ENCODE assay signal across 27 cellular contexts in the genomic region with DNA sequence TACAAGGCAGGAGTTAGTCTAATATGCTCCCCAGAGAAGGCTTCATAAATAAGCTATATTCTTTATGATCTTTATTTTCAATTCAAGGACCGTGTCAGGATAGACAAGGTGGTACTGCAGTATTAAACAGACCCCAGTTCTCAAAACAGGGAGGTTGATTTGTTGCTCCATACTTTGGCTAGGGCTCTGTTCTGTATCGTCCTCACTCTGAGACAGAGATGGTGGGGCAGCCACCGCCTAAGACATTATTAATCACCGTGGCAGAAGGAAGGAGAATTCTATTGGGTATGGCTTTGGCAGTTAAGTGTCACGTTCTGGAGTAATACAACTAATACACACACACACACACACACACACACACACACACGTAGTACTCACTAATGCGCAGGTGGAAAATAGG.
"Had no signal": no experiment of that assay in that cellular context is flagged by ENCODE, and none has a peak within 500 bp of the region (broad histone marks: within the 10 kb centered on the region; RNA-seq: fewer than 3 reads in every experiment).

No MANE protein-coding gene starts in this region.

- DNase-seq: activated CD4-positive, alpha-beta T cell treated with anti-CD3 and anti-CD28 coated beads for 48 hours; activated CD4-positive, alpha-beta T cell treated with anti-CD3 and anti-CD28 coated beads, Interleukin-2, amount 50 U/mL, for 4 hours; activated CD4-positive, CD25-positive, alpha-beta regulatory T cell treated with anti-CD3 and anti-CD28 coated beads, Interleukin-2, amount 50 U/mL, for 72 hours; activated CD8-positive, alpha-beta memory T cell treated with anti-CD3 and anti-CD28 coated beads, Interleukin-2, amount 50 U/mL, for 48 hours; activated CD8-positive, alpha-beta T cell treated with anti-CD3 and anti-CD28 coated beads, Interleukin-2, amount 10 ng/mL, durations not matched to agents 7 days and 5 days; activated effector memory CD4-positive, alpha-beta T cell treated with Interleukin-2 at 50 U/mL for 16 hours; activated naive CD4-positive, alpha-beta T cell; activated naive CD8-positive, alpha-beta T cell treated with anti-CD3 and anti-CD28 coated beads, Interleukin-2, amount 50 U/mL, for 24 hours; activated T-cell treated with anti-CD3 and anti-CD28 coated beads, Interleukin-2, amount 50 U/mL, for 24 hours; amniotic stem cell; Karpas-422; MM.1S; NCI-H1105; NCI-H1436 treated with DMSO at 0.1 percent for 48 hours; NCI-H187; NCI-H2081; NCI-H446; NCI-H524 treated with DMSO at 0.1 percent for 48 hours; NCI-H748 treated with DMSO at 0.1 percent for 48 hours; Peyer's patch; SHP77 treated with DMSO at 0.1 percent for 48 hours; T-helper 17 cell; T-helper 9 cell had no signal

- H3K4me3 ChIP-seq: Peyer's patch had no signal

- ATAC-seq: activated CD8-positive, alpha-beta T cell treated with anti-CD3 and anti-CD28 coated beads, Interleukin-2, amount 10 ng/mL, durations not matched to agents 7 days and 5 days; activated naive CD4-positive, alpha-beta T cell treated with anti-CD3 and anti-CD28 coated beads, Interleukin-2, amount 50 U/mL, for 72 hours; activated naive CD8-positive, alpha-beta T cell treated with anti-CD3 and anti-CD28 coated beads, Interleukin-2, amount 50 U/mL, for 24 hours; T-helper 17 cell; WTC11 had no signal

- H3K27me3 ChIP-seq: Peyer's patch had no signal

- H3K4me1 ChIP-seq: Peyer's patch had no signal

- FAIRE-seq: astrocyte had no signal

- H3K9me3 ChIP-seq: Peyer's patch had no signal

- H3K36me3 ChIP-seq: Peyer's patch had no signal

- H3K27ac ChIP-seq: RWPE1 had no signal
